ENCODE assay signal across 8 cellular contexts in the genomic region with DNA sequence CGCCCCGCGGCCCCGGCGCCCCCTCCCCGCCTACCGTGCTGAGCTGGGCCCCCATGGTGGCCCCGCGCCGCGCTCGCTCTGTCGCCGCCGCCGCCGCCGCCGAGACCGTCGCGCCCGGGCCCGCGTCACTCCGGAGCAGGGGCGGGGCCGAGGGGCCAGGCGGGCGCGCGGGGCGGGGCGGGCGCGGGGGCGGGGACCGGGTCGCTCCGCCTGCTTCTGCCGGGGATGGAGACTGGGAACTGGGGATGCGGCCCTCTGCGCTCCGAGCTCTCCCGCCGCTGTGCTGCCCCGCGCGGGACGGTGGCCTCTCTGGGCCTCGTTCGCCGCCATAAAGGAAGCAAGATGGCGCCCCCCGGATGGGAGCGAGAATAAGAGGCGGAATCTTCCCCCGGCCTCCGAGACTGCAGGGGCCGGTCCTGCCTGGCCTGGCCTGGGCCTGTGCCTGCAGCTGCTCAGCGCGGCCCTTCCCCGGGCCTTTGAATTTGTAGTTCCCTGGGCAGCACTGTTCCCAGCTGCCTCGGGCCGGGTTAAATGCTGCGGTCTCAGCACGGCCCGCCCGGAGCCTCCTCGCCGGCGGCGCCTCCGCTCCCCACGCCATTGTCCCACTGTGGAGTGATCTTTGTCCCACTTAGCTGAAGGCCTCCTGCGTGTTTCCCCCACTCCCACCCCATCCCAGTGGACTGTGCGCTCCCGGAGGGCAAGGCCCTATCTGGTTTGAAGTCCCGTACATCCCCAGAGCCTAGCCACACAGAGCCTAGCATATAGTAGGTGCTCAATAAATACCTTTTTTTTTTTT. TPM values are rescaled to one million over a fixed set of nuclear protein-coding genes. Genes with fewer than 3 reads are reported as not detected.
DNase-seq lines count a peak whose midpoint lies in the region; ATAC-seq, FAIRE-seq and TF ChIP-seq lines count a peak whose summit lies in the region.

A gene (minus strand): TSS at position 132 of the 796 bp plus-strand sequence. CDS start 77 bp downstream, at position 55.

- peak; percentile 73 to 74 for ATAC-seq in right cardiac atrium

- DNase-seq in GM03348 (ENCODE audit: low spot score), result peak; percentile 98
- DNase-seq in HEK293T (ENCODE audit: extremely low spot score), result peak; percentile 95
- DNase-seq in NCI-H1092 (lab: John Stamatoyannopoulos, UW), result peak; percentile 63
- DNase-seq in T-helper 2 cell treated with Interferon-gamma antibody and Interleukin-4, amounts not matched to agents 5 μg/mL and 100 μg/mL, for 36 hours (ENCODE audit: low spot score), result peak; percentile 76
- DNase-seq in anterior cingulate cortex (lab: John Stamatoyannopoulos, UW), result peak; percentile 6 to 89 (median 72)
- peak; percentile 87 to 95 (median 93) for DNase-seq in right cardiac atrium
- DNase-seq in putamen (ENCODE audit: low spot score), result peak; percentile 77
- DNase-seq in urothelium cell line (ENCODE audit: low spot score), result peak; percentile 97

- CTCF ChIA-PET in HEK293T (lab: Yijun Ruan, JAX), result interaction anchor here (1.1 kb wide), 1 partner anchor 26 kb away, joined by 3 read pairs; no protein-coding TSS in a partner anchor

- intact Hi-C loops in right cardiac atrium (cut with DNase I), result no loop called here

- POLR2A ChIA-PET in HEK293T (lab: Yijun Ruan, JAX), result interaction anchor here (0.8 to 3.8 kb wide), 10 partner anchors 11 to 538 kb away, joined by 3 to 24 read pairs (median 4); a partner anchor contains a TSS

- peaks cover 4% of the 10 kb centered on the region for H3K36me3 Mint-ChIP-seq in T-helper 2 cell treated with Interferon-gamma antibody and Interleukin-4, amounts not matched to agents 5 μg/mL and 100 μg/mL, for 36 hours (ENCODE audit: low read depth)

- H3K4me1 Mint-ChIP-seq in T-helper 2 cell treated with Interferon-gamma antibody and Interleukin-4, amounts not matched to agents 5 μg/mL and 100 μg/mL, for 36 hours (ENCODE audit: low read depth), result peaks cover 9% of the 10 kb centered on the region

- H3K27me3 Mint-ChIP-seq in T-helper 2 cell treated with Interferon-gamma antibody and Interleukin-4, amounts not matched to agents 5 μg/mL and 100 μg/mL, for 36 hours (ENCODE audit: low read depth), result no peaks in the 10 kb centered on the region

- H3K9me3 Mint-ChIP-seq in T-helper 2 cell treated with Interferon-gamma antibody and Interleukin-4, amounts not matched to agents 5 μg/mL and 100 μg/mL, for 36 hours, result no peaks in the 10 kb centered on the region

- peak; percentile 40 for FAIRE-seq in urothelium cell line (lab: Jason Lieb, UNC)

- H3K9me3 ChIP-seq in right cardiac atrium (ENCODE audit: control insufficient read depth, low read length), result no peaks in the 10 kb centered on the region

- H3K4me3 Mint-ChIP-seq in T-helper 2 cell treated with Interferon-gamma antibody and Interleukin-4, amounts not matched to agents 5 μg/mL and 100 μg/mL, for 36 hours, result peak within 1 kb of the TSS; percentile 99

- H3K27me3 ChIP-seq in right cardiac atrium (ENCODE audit: control insufficient read depth, insufficient read depth), result no peaks in the 10 kb centered on the region

- peaks cover 22% of the 10 kb centered on the region for H3K4me1 ChIP-seq in right cardiac atrium (ENCODE audit: control insufficient read depth, insufficient read depth, low read length)

- H3K27ac Mint-ChIP-seq in T-helper 2 cell treated with Interferon-gamma antibody and Interleukin-4, amounts not matched to agents 5 μg/mL and 100 μg/mL, for 36 hours, result peak within 1 kb of the TSS; percentile 100

- WGBS in right cardiac atrium, result 10% methylated on average over 77 of the region's 79 CpGs

- peak within 1 kb of the TSS; percentile 79 for H3K4me3 ChIP-seq in right cardiac atrium (ENCODE audit: low read length)

- peak within 1 kb of the TSS; percentile 87 for H3K27ac ChIP-seq in right cardiac atrium (ENCODE audit: low read length)

TF ChIP-seq in HEK293T, 16 proteins besides CTCF, POLR2A, EP300 and RAD21:
- TF ChIP-seq BHLHE40 (IDR thresholded peaks at IDR 0.05; ENCODE audit: borderline replicate concordance) (no peak), FOXA1 (IDR thresholded peaks at IDR 0.05) (no peak), ARNT (IDR thresholded peaks at IDR 0.05) (no peak), SUZ12 (IDR thresholded peaks at IDR 0.05) (no peak), TARDBP (IDR thresholded peaks at IDR 0.05) (no peak), ELF4 (IDR thresholded peaks at IDR 0.05) (no peak), LEF1 (IDR thresholded peaks at IDR 0.05; ENCODE audit: borderline replicate concordance) (no peak), HDGF (IDR thresholded peaks at IDR 0.05; ENCODE audit: borderline replicate concordance) (no peak), L3MBTL2 (conservative IDR thresholded peaks at IDR 0.05) (no peak), ZNF384 (IDR thresholded peaks at IDR 0.05) (no peak), SP1 (IDR thresholded peaks at IDR 0.05) (no peak), FOXK2 (IDR thresholded peaks at IDR 0.05) (no peak), FOXM1 (IDR thresholded peaks at IDR 0.05; ENCODE audit: borderline replicate concordance) (no peak), NFRKB (IDR thresholded peaks at IDR 0.05) (no peak), CTBP1 (IDR thresholded peaks at IDR 0.05; ENCODE audit: borderline replicate concordance) (no peak)
- TF ChIP-seq, protein P1, sequence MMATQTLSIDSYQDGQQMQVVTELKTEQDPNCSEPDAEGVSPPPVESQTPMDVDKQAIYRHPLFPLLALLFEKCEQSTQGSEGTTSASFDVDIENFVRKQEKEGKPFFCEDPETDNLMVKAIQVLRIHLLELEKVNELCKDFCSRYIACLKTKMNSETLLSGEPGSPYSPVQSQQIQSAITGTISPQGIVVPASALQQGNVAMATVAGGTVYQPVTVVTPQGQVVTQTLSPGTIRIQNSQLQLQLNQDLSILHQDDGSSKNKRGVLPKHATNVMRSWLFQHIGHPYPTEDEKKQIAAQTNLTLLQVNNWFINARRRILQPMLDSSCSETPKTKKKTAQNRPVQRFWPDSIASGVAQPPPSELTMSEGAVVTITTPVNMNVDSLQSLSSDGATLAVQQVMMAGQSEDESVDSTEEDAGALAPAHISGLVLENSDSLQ (IDR thresholded peaks at IDR 0.05), result no peak
TF ChIP-seq in HEK293T: peak in this region for 0.

RNA-seq across cellular contexts. Expression of the gene that starts here (rescaled TPM):
- 100 to 1,000 TPM; 343 to 487 (median 377) TPM for total RNA-seq in right cardiac atrium
- 322 TPM for polyA plus RNA-seq in right cardiac atrium

Comparison
In these comparisons a context has a peak if more than half of its experiments do, and no peak if none do; other contexts are left out.
1. Peak in every context shown above with its lines: DNase-seq, ATAC-seq, H3K4me3 ChIP-seq and H3K27ac ChIP-seq.